In genomic region chr4:48767055-48767454, GRCh38 we compare ENCODE assay signal across 22 cellular contexts. TPM values are rescaled to one million over a fixed set of nuclear protein-coding genes. Genes with fewer than 3 reads are reported as not detected.
DNase-seq lines count a peak whose midpoint lies in the region; ATAC-seq and TF ChIP-seq lines count a peak whose summit lies in the region.
"Had no signal": no experiment of that assay in that cellular context is flagged by ENCODE, and none has a peak within 500 bp of the region (broad histone marks: within the 10 kb centered on the region; RNA-seq: fewer than 3 reads in every experiment).

No MANE protein-coding gene starts in this region.

- H3K27ac Mint-ChIP-seq in activated T-cell treated with anti-CD3 and anti-CD28 coated beads, Interleukin-2, amount 50 U/mL, for 24 hours, result peak overlapping the region; percentile 41
- H3K27ac Mint-ChIP-seq in activated T-helper 17 cell treated with anti-CD3 and anti-CD28 coated beads, Interleukin-2, amount 50 U/mL, for 72 hours, result no peak overlapping the region
- H3K27ac Mint-ChIP-seq in type B pancreatic cell, result no peak overlapping the region
- H3K27ac Mint-ChIP-seq: activated CD4-positive, alpha-beta memory T cell treated with anti-CD3 and anti-CD28 coated beads for 36 hours; memory B cell; nephron had no signal

- intact Hi-C loops in left cardiac atrium (cut with DNase I), result no loop called here

- peaks cover 65% of the 10 kb centered on the region for H3K4me1 Mint-ChIP-seq in activated T-cell treated with anti-CD3 and anti-CD28 coated beads, Interleukin-2, amount 50 U/mL, for 24 hours (ENCODE audit: low read depth)
- peaks cover 45% of the 10 kb centered on the region for H3K4me1 Mint-ChIP-seq in activated T-helper 17 cell treated with anti-CD3 and anti-CD28 coated beads, Interleukin-2, amount 50 U/mL, for 72 hours
- H3K4me1 Mint-ChIP-seq in type B pancreatic cell (ENCODE audit: unreplicated experiment), result peaks cover 5% of the 10 kb centered on the region

- H3K9me3 Mint-ChIP-seq in activated T-cell treated with anti-CD3 and anti-CD28 coated beads, Interleukin-2, amount 50 U/mL, for 24 hours, result no peaks in the 10 kb centered on the region
- H3K9me3 Mint-ChIP-seq in activated T-helper 17 cell treated with anti-CD3 and anti-CD28 coated beads, Interleukin-2, amount 50 U/mL, for 72 hours, result no peaks in the 10 kb centered on the region
- peaks cover 10% of the 10 kb centered on the region for H3K9me3 Mint-ChIP-seq in type B pancreatic cell
- H3K9me3 Mint-ChIP-seq: activated CD4-positive, alpha-beta memory T cell treated with anti-CD3 and anti-CD28 coated beads for 36 hours; memory B cell had no signal

- no peaks in the 10 kb centered on the region for H3K27me3 Mint-ChIP-seq in activated T-cell treated with anti-CD3 and anti-CD28 coated beads, Interleukin-2, amount 50 U/mL, for 24 hours
- H3K27me3 Mint-ChIP-seq in activated T-helper 17 cell treated with anti-CD3 and anti-CD28 coated beads, Interleukin-2, amount 50 U/mL, for 72 hours, result no peaks in the 10 kb centered on the region
- H3K27me3 Mint-ChIP-seq in type B pancreatic cell, result no peaks in the 10 kb centered on the region
- H3K27me3 Mint-ChIP-seq: activated CD4-positive, alpha-beta memory T cell treated with anti-CD3 and anti-CD28 coated beads for 36 hours; memory B cell had no signal

- H3K4me3 ChIP-seq in fibroblast of pulmonary artery (replicated peaks; ENCODE audit: low read depth, low read length), result no peak overlapping the region
- H3K4me3 ChIP-seq: cardiac muscle cell, hepatocyte, tibial artery had no signal

- no peak for DNase-seq in activated T-cell treated with anti-CD3 and anti-CD28 coated beads, Interleukin-2, amount 50 U/mL, for 24 hours
- no peak for DNase-seq in activated T-cell treated with anti-CD3 and anti-CD28 coated beads, Interleukin-2, amount 50 U/mL, for 48 hours
- DNase-seq in fibroblast of pulmonary artery (ENCODE audit: low read depth), result no peak
- DNase-seq in type B pancreatic cell (ENCODE audit: extremely low spot score, unreplicated experiment), result no peak
- no peak for DNase-seq in iPS-NIHi7 (ENCODE audit: extremely low spot score)
- no peak for DNase-seq in left cardiac atrium
- no peak for DNase-seq in Ammon's horn (ENCODE audit: low spot score)
- DNase-seq: ACHN; DMS79 treated with DMSO at 0.1 percent for 48 hours; effector CD4-positive, alpha-beta T cell; HCEC 1CT; KBM-7; NCI-H1092; NCI-H2081; SW 1271; tibial artery had no signal

- H3K36me3 Mint-ChIP-seq in activated T-cell treated with anti-CD3 and anti-CD28 coated beads, Interleukin-2, amount 50 U/mL, for 24 hours (ENCODE audit: low read depth), result peaks cover 20% of the 10 kb centered on the region
- H3K36me3 Mint-ChIP-seq in activated T-helper 17 cell treated with anti-CD3 and anti-CD28 coated beads, Interleukin-2, amount 50 U/mL, for 72 hours (ENCODE audit: low read depth), result peaks cover 7% of the 10 kb centered on the region
- peaks cover 20% of the 10 kb centered on the region for H3K36me3 Mint-ChIP-seq in type B pancreatic cell
- H3K36me3 Mint-ChIP-seq: memory B cell had no signal

- TF ChIP-seq CTCF in fibroblast of pulmonary artery (IDR thresholded peaks at IDR 0.05; ENCODE audit: low read length, missing control alignments), result peak; percentile 5
- TF ChIP-seq CTCF in type B pancreatic cell (conservative IDR thresholded peaks at IDR 0.05), result peak; percentile 50

- ATAC-seq in activated T-helper 17 cell treated with anti-CD3 and anti-CD28 coated beads, Interleukin-2, amount 50 U/mL, for 72 hours (replicated peaks), result no peak
- ATAC-seq in left cardiac atrium, result no peak

- H3K4me3 Mint-ChIP-seq in activated T-cell treated with anti-CD3 and anti-CD28 coated beads, Interleukin-2, amount 50 U/mL, for 24 hours, result peak overlapping the region; percentile 25
- H3K4me3 Mint-ChIP-seq in activated T-helper 17 cell treated with anti-CD3 and anti-CD28 coated beads, Interleukin-2, amount 50 U/mL, for 72 hours, result peak overlapping the region; percentile 54
- no peak overlapping the region for H3K4me3 Mint-ChIP-seq in type B pancreatic cell
- H3K4me3 Mint-ChIP-seq: activated CD4-positive, alpha-beta memory T cell treated with anti-CD3 and anti-CD28 coated beads for 36 hours; nephron had no signal

RNA-seq across cellular contexts. Expression of gene FRYL, which starts 13.0 kb away (rescaled TPM):
- 10 to 100 TPM; 75.0 to 83.1 TPM for total RNA-seq in activated T-helper 17 cell treated with anti-CD3 and anti-CD28 coated beads, Interleukin-2, amount 50 U/mL, for 72 hours
- total RNA-seq in type B pancreatic cell (ENCODE audit: low replicate concordance) (43.1 and 50.0 TPM in 2 replicates), left cardiac atrium (10 to 100 TPM; 38.8 to 41.3 TPM)
